Comparison of ENCODE assay signal across 24 cellular contexts in the genomic region with DNA sequence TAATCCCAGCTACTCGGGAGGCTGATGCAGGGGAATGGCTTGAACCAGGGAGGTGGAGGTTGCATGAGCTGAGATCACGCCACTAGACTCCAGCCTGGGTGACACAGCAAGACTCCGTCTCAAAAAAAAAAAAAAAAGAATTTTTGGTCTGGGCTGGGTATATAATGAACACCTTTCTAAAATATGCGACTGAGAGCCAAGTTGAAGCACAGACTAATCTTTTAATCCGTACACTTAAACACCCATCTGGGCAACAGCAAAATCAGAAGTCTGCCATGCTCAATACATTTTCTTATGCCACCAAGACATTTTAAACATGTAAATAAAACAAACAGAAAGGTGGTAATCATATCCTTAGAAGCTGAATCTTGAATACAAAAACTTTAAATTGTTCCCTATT.
"Had no signal": no experiment of that assay in that cellular context is flagged by ENCODE, and none has a peak within 500 bp of the region (broad histone marks: within the 10 kb centered on the region; RNA-seq: fewer than 3 reads in every experiment).

No MANE protein-coding gene starts in this region.

- H3K4me3 ChIP-seq: left ventricle myocardium inferior, mucosa of descending colon, ovary, skin epidermis, stomach, testis, tibial artery, upper lobe of right lung had no signal

- H3K36me3 Mint-ChIP-seq: natural killer cell treated with Interleukin-12 subunit alpha and Interleukin-12 subunit beta and Interleukin-15 and Interleukin-18, amount 100 ng/mL, for 72 hours had no signal

- H3K36me3 ChIP-seq: ovary had no signal

- ATAC-seq: mucosa of descending colon; naive thymus-derived CD4-positive, alpha-beta T cell; natural killer cell treated with Interleukin-12 subunit alpha and Interleukin-12 subunit beta and Interleukin-15 and Interleukin-18, amount 100 ng/mL, for 72 hours; right cardiac atrium; sciatic nerve; stimulated activated naive B cell treated with anti-CD40 and anti-IgM and Interleukin-4, amounts not matched to agents 10 μg/mL and 1 μg/mL and 100 μg/mL, for 72 hours; stimulated activated naive CD8-positive, alpha-beta T cell treated with anti-CD3 and anti-CD28 coated beads, Interleukin-15, Interleukin-2, amounts not matched to agents 100 U/mL and 50 U/mL, for 24 hours; upper lobe of right lung had no signal

- FAIRE-seq: urothelium cell line had no signal

- H3K4me1 Mint-ChIP-seq: naive thymus-derived CD4-positive, alpha-beta T cell had no signal

- H3K27ac Mint-ChIP-seq: memory B cell; natural killer cell treated with Interleukin-12 subunit alpha and Interleukin-12 subunit beta and Interleukin-15 and Interleukin-18, amount 100 ng/mL, for 72 hours; progenitor cell of endocrine pancreas; stimulated activated naive B cell treated with anti-CD40 and anti-IgM and Interleukin-4, amounts not matched to agents 10 μg/mL and 1 μg/mL and 100 μg/mL, for 72 hours had no signal

- H3K9me3 ChIP-seq: left ventricle myocardium inferior, mucosa of descending colon, ovary, stomach, testis, tibial artery, upper lobe of right lung had no signal

- H3K27me3 Mint-ChIP-seq: memory B cell; naive thymus-derived CD4-positive, alpha-beta T cell; natural killer cell treated with Interleukin-12 subunit alpha and Interleukin-12 subunit beta and Interleukin-15 and Interleukin-18, amount 100 ng/mL, for 72 hours; progenitor cell of endocrine pancreas; stimulated activated naive B cell treated with anti-CD40 and anti-IgM and Interleukin-4, amounts not matched to agents 10 μg/mL and 1 μg/mL and 100 μg/mL, for 72 hours had no signal

- H3K9me3 Mint-ChIP-seq: memory B cell; naive thymus-derived CD4-positive, alpha-beta T cell; natural killer cell treated with Interleukin-12 subunit alpha and Interleukin-12 subunit beta and Interleukin-15 and Interleukin-18, amount 100 ng/mL, for 72 hours; stimulated activated naive B cell treated with anti-CD40 and anti-IgM and Interleukin-4, amounts not matched to agents 10 μg/mL and 1 μg/mL and 100 μg/mL, for 72 hours had no signal

- H3K27me3 ChIP-seq: ovary, stomach, testis, tibial artery, upper lobe of right lung had no signal

- H3K27ac ChIP-seq: left ventricle myocardium inferior, ovary, skin epidermis, testis, upper lobe of right lung had no signal

- DNase-seq: islet precursor cell; left ventricle myocardium inferior; midbrain; mucosa of descending colon; naive thymus-derived CD4-positive, alpha-beta T cell; ovary; right cardiac atrium; stimulated activated CD4-positive, alpha-beta T cell treated with anti-CD3 and anti-CD28 coated beads, Interleukin-12 subunit alpha, Interleukin-12 subunit beta, amount 100 ng/mL, for 4 hours; stimulated activated CD4-positive, alpha-beta T cell treated with anti-CD3 and anti-CD28 coated beads, Interleukin-15, amount 100 ng/mL, for 24 hours; stimulated activated CD4-positive, alpha-beta T cell treated with anti-CD3 and anti-CD28 coated beads, Interleukin-2, amount 100 ng/mL, for 24 hours; stimulated activated CD4-positive, alpha-beta T cell treated with anti-CD3 and anti-CD28 coated beads, Interleukin-4, amount 100 ng/mL, for 1 hour; stimulated activated naive B cell treated with anti-CD40 and anti-IgM and Interleukin-4, amounts not matched to agents 10 μg/mL and 1 μg/mL and 100 μg/mL, for 72 hours; stimulated activated naive CD8-positive, alpha-beta T cell treated with anti-CD3 and anti-CD28 coated beads, Interleukin-15, Interleukin-2, amounts not matched to agents 100 U/mL and 50 U/mL, for 24 hours; stomach; testis; tibial artery; trophoblast cell; upper lobe of right lung had no signal

- H3K4me1 ChIP-seq: left ventricle myocardium inferior, stomach, testis, upper lobe of right lung had no signal

- H3K4me3 Mint-ChIP-seq: memory B cell; naive thymus-derived CD4-positive, alpha-beta T cell; natural killer cell treated with Interleukin-12 subunit alpha and Interleukin-12 subunit beta and Interleukin-15 and Interleukin-18, amount 100 ng/mL, for 72 hours; stimulated activated naive B cell treated with anti-CD40 and anti-IgM and Interleukin-4, amounts not matched to agents 10 μg/mL and 1 μg/mL and 100 μg/mL, for 72 hours had no signal
